Comparison of ENCODE assay signal across 8 cellular contexts in genomic region chr12:122203301-122203967, GRCh38. TPM values are rescaled to one million over a fixed set of nuclear protein-coding genes. Genes with fewer than 3 reads are reported as not detected.
A peak's percentile ranks its signal among the peaks of the same experiment; 100 is the strongest.
DNase-seq lines count a peak whose midpoint lies in the region; ATAC-seq, FAIRE-seq and TF ChIP-seq lines count a peak whose summit lies in the region.

TSS of gene B3GNT4 (plus strand) at chr12:122203709. CDS start at chr12:122204619, 910 bp downstream.

- TF ChIP-seq EP300 in Ishikawa (IDR thresholded peaks at IDR 0.05; ENCODE audit: borderline replicate concordance) (no peak; the same call in 1 of the 2 replicates), GM12878 (IDR thresholded peaks at IDR 0.05; ENCODE audit: borderline replicate concordance in 1 of 2, control insufficient read depth in 1 of 2, low read depth in 2 of 2, low read length in 2 of 2) (no peak)

- H3K36me3 ChIP-seq in GM12878 (ENCODE audit: control insufficient read depth in 2 of 2, insufficient read depth in 2 of 2, low read length in 1 of 2) = peaks cover 6 to 11% of the 10 kb centered on the region in 2 experiments; a peak in 3 of 4 replicates
- peaks cover 0 to 21% (median 19%) of the 10 kb centered on the region in 6 donors for H3K36me3 ChIP-seq in spleen

- intact Hi-C loops in GM12878 (cut with micrococcal nuclease; ENCODE audit: unreplicated experiment) = no loop called here
- intact Hi-C loops in spleen (cut with DNase I; ENCODE audit: low total_unique reads) = no loop called here

- ATAC-seq in GM12878 (peak; percentile 59), HG03469 (IDR thresholded peaks at IDR 0.05; ENCODE audit: unreplicated experiment) (no peak)

- POLR2A ChIA-PET in GM12878 (lab: Charles Lee) = no interaction called here

- no peak for TF ChIP-seq POLR2A in GM12878 (IDR thresholded peaks at IDR 0.05; ENCODE audit: low read depth, low read length)
- no peak for TF ChIP-seq POLR2A in spleen (IDR thresholded peaks at IDR 0.05)

- H3K27me3 ChIP-seq in GM12878 (replicated peaks in 1 of 2; ENCODE audit: control insufficient read depth in 2 of 2, insufficient read depth in 2 of 2, low read length in 1 of 2) (peaks cover 0 to 5% of the 10 kb centered on the region in 2 experiments; a peak in 3 of 4 replicates), spleen (replicated peaks in 1 of 7) (peaks cover 0 to 76% (median 41%) of the 10 kb centered on the region in 7 donors)

- no TSS peak for BruUV-seq in GM12878 (replicated peaks; lab: Mats Ljungman, UMichigan)

- no peak for FAIRE-seq in GM12878 (lab: Jason Lieb, UNC)

- H3K9me3 ChIP-seq in GM12878 (replicated peaks; ENCODE audit: control insufficient read depth, insufficient read depth, low read length) (no peaks in the 10 kb centered on the region; the same call in 2 of the 3 replicates), spleen (no peaks in the 10 kb centered on the region)

- peak within 1 kb of the TSS; percentile 79 for H3K4me2 ChIP-seq in GM12878 (ENCODE audit: control insufficient read depth, insufficient read depth)

- no peak within 1 kb of the TSS for H3K9ac ChIP-seq in GM12878 (ENCODE audit: control insufficient read depth, insufficient read depth, low read length)

- SMC1A ChIA-PET in GM12878 (lab: Charles Lee; ENCODE audit: uncharacterized antibody, unreplicated experiment) = interaction anchor here (0.6 kb wide), 1 partner anchor 21 kb away, joined by 3 read pairs; no protein-coding TSS in a partner anchor

- RAD21 ChIA-PET in GM12878 (lab: Charles Lee; ENCODE audit: unreplicated experiment) = interaction anchor here (0.6 kb wide), 1 partner anchor 14 kb away, joined by 3 read pairs; no protein-coding TSS in a partner anchor

- TF ChIP-seq RAD21 in Ishikawa (IDR thresholded peaks at IDR 0.05; ENCODE audit: low read depth) (no peak), GM12878 (IDR thresholded peaks at IDR 0.05; ENCODE audit: insufficient read depth, low read depth, low read length) (no peak)

- H4K20me1 ChIP-seq in GM12878 (ENCODE audit: control insufficient read depth, insufficient read depth) = no peaks in the 10 kb centered on the region; the same call in 1 of the 2 replicates

- H2AFZ ChIP-seq in GM12878 (ENCODE audit: control insufficient read depth, low read depth, low read length) = peak within 1 kb of the TSS; percentile 73

- no peaks in the 10 kb centered on the region for H3K4me1 ChIP-seq in GM12878 (ENCODE audit: control insufficient read depth, insufficient read depth, low read length)
- peaks cover 7 to 35% (median 25%) of the 10 kb centered on the region in 6 donors for H3K4me1 ChIP-seq in spleen

- DNase-seq in DMS153 treated with DMSO at 0.1 percent for 48 hours (lab: John Stamatoyannopoulos, UW; ENCODE audit: unreplicated experiment) = peak; percentile 42
- peak; percentile 60 for DNase-seq in T-helper 22 cell (ENCODE audit: low read depth)
- no peak for DNase-seq in GM12878 (ENCODE audit: low read depth, low spot score)
- DNase-seq in iPS-NIHi11 (ENCODE audit: low spot score) = peak; percentile 90
- peak; percentile 86 for DNase-seq in spleen
- no peak for DNase-seq in MV-4-11 (lab: John Stamatoyannopoulos, UW)

- CTCF ChIA-PET in GM12878 (lab: Yijun Ruan, JAX) = no interaction called here

- no peak within 1 kb of the TSS for H3K27ac ChIP-seq in GM12878 (ENCODE audit: control insufficient read depth, insufficient read depth)
- H3K27ac ChIP-seq in spleen = no peak within 1 kb of the TSS

- TF ChIP-seq CTCF in GM12878 (IDR thresholded peaks at IDR 0.05 in 2 of 3, conservative IDR thresholded peaks at IDR 0.05 in 1 of 3; ENCODE audit: control insufficient read depth in 2 of 3, extremely low read depth in 1 of 3, insufficient read depth in 1 of 3, low read depth in 3 of 3, low read length in 3 of 3) = no peak
- no peak for TF ChIP-seq CTCF in spleen (IDR thresholded peaks at IDR 0.05 in 8 of 11, conservative IDR thresholded peaks at IDR 0.05 in 3 of 11)

- H3K79me2 ChIP-seq in GM12878 (ENCODE audit: control insufficient read depth, insufficient read depth, low read length) = no peaks in the 10 kb centered on the region

- in situ Hi-C loops in GM12878 (cut with MboI) = no loop called here

- H3K4me3 ChIP-seq in GM12878 (peak within 1 kb of the TSS; percentile 41; the same call in 1 of the 2 replicates), spleen (peak within 1 kb of the TSS; percentile 41 to 83 (median 61))

- WGBS in GM12878 (ENCODE audit: insufficient coverage, insufficient replicate concordance, low lambda C conversion rate, missing lambda C conversion rate) = 10% methylated on average over 32 of the region's 78 CpGs
- WGBS in spleen, 5 donors = 0 to 1% (median 1%) methylated on average over 31 to 78 of the region's 78 CpGs

TF ChIP-seq in Ishikawa, 13 proteins besides CTCF, POLR2A, EP300 and RAD21:
- TF ChIP-seq TAF1 (IDR thresholded peaks at IDR 0.05; ENCODE audit: low read depth) (no peak; the same call in 1 of the 2 replicates), YY1 (IDR thresholded peaks at IDR 0.05; ENCODE audit: low read depth) (no peak), TCF12 (IDR thresholded peaks at IDR 0.05; ENCODE audit: low read depth) (peak; percentile 16; the same call in 1 of the 2 replicates), MAX (IDR thresholded peaks at IDR 0.05) (peak; percentile 84), USF1 (IDR thresholded peaks at IDR 0.05) (0 out of 2 replicates have a peak, but pooled peaks have one; percentile 15), EGR1 (IDR thresholded peaks at IDR 0.05) (peak; percentile 95), TEAD4 (IDR thresholded peaks at IDR 0.05) (0 out of 2 replicates have a peak, but pooled peaks have one; percentile 21), CEBPB (IDR thresholded peaks at IDR 0.05) (no peak)

TF ChIP-seq in GM12878, 131 proteins besides CTCF, POLR2A, EP300 and RAD21:
- peak in 1 of 2 experiments; percentile 73; a peak in 2 of 3 replicates for TF ChIP-seq EGR1 (IDR thresholded peaks at IDR 0.05; ENCODE audit: borderline replicate concordance in 1 of 2, low read depth in 2 of 2, low read length in 2 of 2)
- peak; percentile 59; the same call in 1 of the 2 replicates for TF ChIP-seq PAX5 (IDR thresholded peaks at IDR 0.05; ENCODE audit: borderline replicate concordance, low read depth, low read length)
- TF ChIP-seq POLR2AphosphoS2 (IDR thresholded peaks at IDR 0.05; ENCODE audit: low read depth, low read length) = no peak
- TF ChIP-seq BCL3 (IDR thresholded peaks at IDR 0.05; ENCODE audit: borderline replicate concordance, insufficient read depth, low read depth, low read length, poor library complexity, severe bottlenecking) = no peak
- no peak for TF ChIP-seq HDAC6 (IDR thresholded peaks at IDR 0.05; ENCODE audit: unreplicated experiment)
- TF ChIP-seq NBN (IDR thresholded peaks at IDR 0.05) = no peak
- no peak for TF ChIP-seq MLLT1 (IDR thresholded peaks at IDR 0.05)
- TF ChIP-seq EED (IDR thresholded peaks at IDR 0.05; ENCODE audit: low read depth) = no peak
- no peak for TF ChIP-seq RELA (IDR thresholded peaks at IDR 0.05; ENCODE audit: borderline replicate concordance, partially characterized antibody)
- peak in 1 of 2 experiments; percentile 54; a peak in 2 of 4 replicates for TF ChIP-seq BHLHE40 (IDR thresholded peaks at IDR 0.05; ENCODE audit: borderline replicate concordance in 1 of 2, low read depth in 2 of 2, low read length in 1 of 2)
TF ChIP-seq in GM12878: peak in this region for 3.

RNA-seq across cellular contexts. Expression of gene B3GNT4, which starts in this region (rescaled TPM):
- total RNA-seq in GM12878 (2013; cell fraction: nucleolus; rRNA removed) = 0.13 TPM in 1 of 2 replicates, not detected in the other
- total RNA-seq in GM12878 (2014; rRNA removed) (not detected in 2 replicates), GM12878 (2014; rRNA removed; fragmentation: Illumina TruSeq; extraction: Trizol) (not detected in 2 replicates), GM12878 (2021) (not detected in 2 replicates), spleen (not detected)
- polyA plus RNA-seq in GM12878 (2011; ENCODE audit: low read depth) = 0.41 TPM
- polyA plus RNA-seq in GM12878 (2011; rRNA removed) (not detected in 2 replicates), GM12878 (2014; fragmentation: Illumina TruSeq; extraction: Trizol) (not detected in 2 replicates), GM12878 (2014; fragmentation: Nextera tagmentation; extraction: Ambion mirVana) (under 1 TPM in 1 of 2 experiments, not detected in 1; 0.04 TPM), GM12878 (2014; rRNA removed) (not detected in 2 replicates), GM12878 (2016; fragmentation: Nextera tagmentation; extraction: Ambion mirVana) (under 1 TPM; 0.88 to 0.95 TPM), spleen (under 1 TPM; 0.42 to 0.54 (median 0.49) TPM)
- 0.02 and 0.03 TPM in 2 replicates for polyA plus RNA-seq in GM12878 (2011; cell fraction: cytosol; rRNA removed)
- polyA plus RNA-seq in GM12878 (2011; cell fraction: nucleus; rRNA removed) = 0.06 and 0.18 TPM in 2 replicates
- 0.50 and 0.88 TPM in 2 replicates for polyA plus RNA-seq in GM12878 (2012)
- not detected in 2 replicates for polyA minus RNA-seq in GM12878 (2011; rRNA and poly(A)+ RNA removed)
- not detected in 2 replicates for polyA minus RNA-seq in GM12878 (2011; cell fraction: cytosol; rRNA and poly(A)+ RNA removed)
- 0.36 TPM in 1 of 2 replicates, not detected in the other for polyA minus RNA-seq in GM12878 (2011; cell fraction: nucleus; rRNA and poly(A)+ RNA removed)

Comparison
In these comparisons a context has a peak if more than half of its experiments do, and no peak if none do; other contexts are left out.
1. Peak in ATAC-seq, H3K4me3 ChIP-seq and H3K4me2 ChIP-seq in GM12878; RNA of the gene not detected or under 1 TPM.
2. Peak in DNase-seq and H3K4me3 ChIP-seq in spleen; RNA of the gene not detected or under 1 TPM.
3. DNase-seq: peak in DMS153 treated with DMSO at 0.1 percent for 48 hours (single experiment), T-helper 22 cell (single experiment) and iPS-NIHi11 (single experiment); none in GM12878 (single experiment) and MV-4-11 (single experiment).